In the genomic region with DNA sequence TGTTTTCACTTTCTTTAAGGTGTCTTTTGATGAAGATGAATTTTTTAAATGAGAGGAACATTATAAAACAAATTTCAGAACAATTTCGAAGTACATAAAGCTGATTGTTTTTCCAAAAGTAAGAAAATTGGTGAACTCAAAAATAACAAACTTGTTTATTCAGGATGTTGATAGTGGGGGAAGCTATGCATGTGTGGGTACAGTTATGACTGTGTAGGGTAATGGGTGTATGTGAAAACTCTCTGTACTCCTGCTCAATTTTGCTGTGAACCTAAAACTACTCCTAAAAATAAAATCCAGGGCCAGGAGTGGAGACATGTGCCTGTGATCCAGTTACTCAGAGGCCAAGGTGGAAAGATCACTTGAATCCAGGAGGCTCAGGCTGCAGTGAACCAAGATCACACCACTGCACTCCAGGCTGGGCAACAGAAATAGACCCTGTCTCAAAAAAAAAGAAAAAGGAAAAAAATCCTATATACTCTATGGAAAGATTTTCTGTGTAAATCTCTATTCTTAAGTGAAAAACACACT, we compare ENCODE assay signal across 25 cellular contexts. TPM values are rescaled to one million over a fixed set of nuclear protein-coding genes. Genes with fewer than 3 reads are reported as not detected.
DNase-seq lines count a peak whose midpoint lies in the region; ATAC-seq and TF ChIP-seq lines count a peak whose summit lies in the region.
"Had no signal": no experiment of that assay in that cellular context is flagged by ENCODE, and none has a peak within 500 bp of the region (broad histone marks: within the 10 kb centered on the region; RNA-seq: fewer than 3 reads in every experiment).

No MANE protein-coding gene starts in this region.

- in situ Hi-C loops in ACHN (cut with HindIII; ENCODE audit: low pct_ligation_motif_present, low pct_unique_long_range_greater_than_20kb, low sequenced_read_pairs), result no loop called here

- H3K27me3 ChIP-seq in naive thymus-derived CD4-positive, alpha-beta T cell (ENCODE audit: control insufficient read depth in 2 of 2, insufficient read depth in 2 of 2, low read length in 2 of 2), result no peaks in the 10 kb centered on the region
- no peaks in the 10 kb centered on the region for H3K27me3 ChIP-seq in aorta (ENCODE audit: control insufficient read depth in 1 of 2, insufficient read depth in 2 of 2, low read length in 1 of 2)
- H3K27me3 ChIP-seq: esophagus muscularis mucosa, foreskin keratinocyte, tibial artery had no signal

- H3K4me3 ChIP-seq in GM12865 (ENCODE audit: low read depth, low read length), result no peak overlapping the region
- H3K4me3 ChIP-seq in naive thymus-derived CD4-positive, alpha-beta T cell (ENCODE audit: low read length), result no peak overlapping the region
- H3K4me3 ChIP-seq in aorta (ENCODE audit: low read length in 2 of 2), result no peak overlapping the region
- H3K4me3 ChIP-seq: coronary artery, esophagus muscularis mucosa, PC-9, tibial artery had no signal

- ATAC-seq in activated CD8-positive, alpha-beta T cell treated with anti-CD3 and anti-CD28 coated beads for 36 hours, result no peak
- ATAC-seq in activated CD8-positive, alpha-beta T cell treated with anti-CD3 and anti-CD28 coated beads, Interleukin-2, amount 10 ng/mL, durations not matched to agents 7 days and 5 days, result no peak
- no peak for ATAC-seq in naive thymus-derived CD4-positive, alpha-beta T cell
- no peak for ATAC-seq in aorta (ENCODE audit: low FRiP score)
- ATAC-seq: activated T-cell treated with anti-CD3 and anti-CD28 coated beads, Interleukin-2, amount 50 U/mL, for 4 hours; foreskin keratinocyte had no signal

- no peak for DNase-seq in activated CD8-positive, alpha-beta T cell treated with anti-CD3 and anti-CD28 coated beads for 36 hours
- DNase-seq in activated CD8-positive, alpha-beta T cell treated with anti-CD3 and anti-CD28 coated beads, Interleukin-2, amount 10 ng/mL, durations not matched to agents 7 days and 5 days, result no peak
- DNase-seq in GM12865 (ENCODE audit: low read depth) (peak; percentile 29), NOMO-1 treated with DMSO at 0.1 percent for 48 hours (lab: John Stamatoyannopoulos, UW; ENCODE audit: unreplicated experiment) (no peak), aorta (no peak), ACHN (no peak)
- DNase-seq in T-helper 2 cell treated with Interferon-gamma antibody and Interleukin-4, amounts not matched to agents 5 μg/mL and 100 μg/mL, for 36 hours (ENCODE audit: low spot score), result no peak
- no peak for DNase-seq in naive thymus-derived CD4-positive, alpha-beta T cell
- DNase-seq: activated naive CD4-positive, alpha-beta T cell treated with anti-CD3 and anti-CD28 coated beads, Interleukin-2, amount 50 U/mL, for 16 hours; activated T-cell treated with anti-CD3 and anti-CD28 coated beads, Interleukin-2, amount 50 U/mL, for 4 hours; AML-193; anterior cingulate cortex; foreskin keratinocyte; HCEC 1CT; NCI-H1092; NCI-H187; NCI-H2171; NCI-H526; NK-92 treated with Interleukin-12 subunit alpha and Interleukin-12 subunit beta, amount 100 ng/mL, for 24 hours; PC-9; SHP77; tibial artery had no signal

- no peak overlapping the region for H3K4me3 Mint-ChIP-seq in activated CD8-positive, alpha-beta T cell treated with anti-CD3 and anti-CD28 coated beads for 36 hours
- no peak overlapping the region for H3K4me3 Mint-ChIP-seq in activated CD8-positive, alpha-beta T cell treated with anti-CD3 and anti-CD28 coated beads, Interleukin-2, amount 10 ng/mL, durations not matched to agents 7 days and 5 days
- H3K4me3 Mint-ChIP-seq in T-helper 2 cell treated with Interferon-gamma antibody and Interleukin-4, amounts not matched to agents 5 μg/mL and 100 μg/mL, for 36 hours, result peak overlapping the region; percentile 50
- H3K4me3 Mint-ChIP-seq in naive thymus-derived CD4-positive, alpha-beta T cell, result no peak overlapping the region
- H3K4me3 Mint-ChIP-seq: activated T-cell treated with anti-CD3 and anti-CD28 coated beads, Interleukin-2, amount 50 U/mL, for 4 hours; stimulated activated naive CD8-positive, alpha-beta T cell treated with anti-CD3 and anti-CD28 coated beads, Interleukin-15, Interleukin-2, amounts not matched to agents 100 ng/mL and 50 ng/mL, for 24 hours had no signal

- intact Hi-C loops in activated CD8-positive, alpha-beta T cell treated with anti-CD3 and anti-CD28 coated beads for 36 hours (cut with micrococcal nuclease), result no loop called here
- intact Hi-C loops in naive thymus-derived CD4-positive, alpha-beta T cell (cut with micrococcal nuclease), result no loop called here
- intact Hi-C loops in aorta (cut with DNase I), result no loop called here

- peaks cover 0 to 10% (median 5%) of the 10 kb centered on the region in 3 experiments for H3K36me3 ChIP-seq in naive thymus-derived CD4-positive, alpha-beta T cell (ENCODE audit: control insufficient read depth in 2 of 3, insufficient read depth in 3 of 3, low read length in 3 of 3)
- no peaks in the 10 kb centered on the region for H3K36me3 ChIP-seq in aorta (ENCODE audit: control insufficient read depth in 1 of 2, insufficient read depth in 2 of 2, low read length in 1 of 2)

- POLR2A ChIA-PET in activated CD8-positive, alpha-beta T cell treated with anti-CD3 and anti-CD28 coated beads for 36 hours (lab: Charles Lee), result interaction anchor here (0.6 to 0.7 kb wide), 2 partner anchors 14 to 20 kb away, joined by 3 to 4 read pairs; no protein-coding TSS in a partner anchor
- POLR2A ChIA-PET in activated CD8-positive, alpha-beta T cell treated with anti-CD3 and anti-CD28 coated beads, Interleukin-2, amount 10 ng/mL, durations not matched to agents 7 days and 5 days (lab: Charles Lee), result interaction anchor here (1.3 kb wide), 1 partner anchor 28 kb away, joined by 4 read pairs; no protein-coding TSS in a partner anchor
- POLR2A ChIA-PET in naive thymus-derived CD4-positive, alpha-beta T cell (lab: Charles Lee), result interaction anchor here (0.5 kb wide), 1 partner anchor 119 kb away, joined by 3 read pairs; no protein-coding TSS in a partner anchor

- H3K9me3 ChIP-seq in naive thymus-derived CD4-positive, alpha-beta T cell (ENCODE audit: control insufficient read depth in 2 of 3, low read length in 3 of 3), result no peaks in the 10 kb centered on the region
- no peaks in the 10 kb centered on the region for H3K9me3 ChIP-seq in aorta (ENCODE audit: control insufficient read depth, low read length)
- H3K9me3 ChIP-seq: esophagus muscularis mucosa, tibial artery had no signal

- no peaks in the 10 kb centered on the region for H3K4me1 ChIP-seq in naive thymus-derived CD4-positive, alpha-beta T cell (ENCODE audit: control insufficient read depth in 2 of 2, insufficient read depth in 2 of 2, low read length in 2 of 2)
- H3K4me1 ChIP-seq in aorta (ENCODE audit: control insufficient read depth in 1 of 2, insufficient read depth in 2 of 2, low read length in 2 of 2), result no peaks in the 10 kb centered on the region
- H3K4me1 ChIP-seq: foreskin keratinocyte had no signal

- WGBS in aorta, 2 donors, result 78 to 86% methylated on average over 1 of the region's 1 CpG

- no peaks in the 10 kb centered on the region for H3K9me3 Mint-ChIP-seq in activated CD8-positive, alpha-beta T cell treated with anti-CD3 and anti-CD28 coated beads for 36 hours
- no peaks in the 10 kb centered on the region for H3K9me3 Mint-ChIP-seq in activated CD8-positive, alpha-beta T cell treated with anti-CD3 and anti-CD28 coated beads, Interleukin-2, amount 10 ng/mL, durations not matched to agents 7 days and 5 days (ENCODE audit: insufficient read depth)
- H3K9me3 Mint-ChIP-seq in T-helper 2 cell treated with Interferon-gamma antibody and Interleukin-4, amounts not matched to agents 5 μg/mL and 100 μg/mL, for 36 hours, result no peaks in the 10 kb centered on the region
- peaks cover 0 to 2% (median 0%) of the 10 kb centered on the region in 11 donors for H3K9me3 Mint-ChIP-seq in naive thymus-derived CD4-positive, alpha-beta T cell
- H3K9me3 Mint-ChIP-seq: activated T-cell treated with anti-CD3 and anti-CD28 coated beads, Interleukin-2, amount 50 U/mL, for 4 hours; stimulated activated naive CD8-positive, alpha-beta T cell treated with anti-CD3 and anti-CD28 coated beads, Interleukin-15, Interleukin-2, amounts not matched to agents 100 ng/mL and 50 ng/mL, for 24 hours had no signal

- H3K27ac Mint-ChIP-seq in activated CD8-positive, alpha-beta T cell treated with anti-CD3 and anti-CD28 coated beads for 36 hours, result peak overlapping the region; percentile 55
- H3K27ac Mint-ChIP-seq in activated CD8-positive, alpha-beta T cell treated with anti-CD3 and anti-CD28 coated beads, Interleukin-2, amount 10 ng/mL, durations not matched to agents 7 days and 5 days, result no peak overlapping the region
- no peak overlapping the region for H3K27ac Mint-ChIP-seq in T-helper 2 cell treated with Interferon-gamma antibody and Interleukin-4, amounts not matched to agents 5 μg/mL and 100 μg/mL, for 36 hours
- peak overlapping the region in 6 of 9 donors; percentile 4 to 76 (median 58) for H3K27ac Mint-ChIP-seq in naive thymus-derived CD4-positive, alpha-beta T cell
- H3K27ac Mint-ChIP-seq: stimulated activated naive CD8-positive, alpha-beta T cell treated with anti-CD3 and anti-CD28 coated beads, Interleukin-15, Interleukin-2, amounts not matched to agents 100 ng/mL and 50 ng/mL, for 24 hours had no signal

- H3K27ac ChIP-seq in naive thymus-derived CD4-positive, alpha-beta T cell (ENCODE audit: low read depth, low read length), result no peak overlapping the region
- H3K27ac ChIP-seq in aorta (ENCODE audit: low read depth in 1 of 2, low read length in 2 of 2), result no peak overlapping the region
- H3K27ac ChIP-seq: coronary artery, esophagus muscularis mucosa, foreskin keratinocyte, PC-9, tibial artery had no signal

- H3K4me1 Mint-ChIP-seq in activated CD8-positive, alpha-beta T cell treated with anti-CD3 and anti-CD28 coated beads for 36 hours (ENCODE audit: low read depth), result peaks cover 13% of the 10 kb centered on the region
- peaks cover 6% of the 10 kb centered on the region for H3K4me1 Mint-ChIP-seq in activated CD8-positive, alpha-beta T cell treated with anti-CD3 and anti-CD28 coated beads, Interleukin-2, amount 10 ng/mL, durations not matched to agents 7 days and 5 days (ENCODE audit: low read depth)
- H3K4me1 Mint-ChIP-seq in T-helper 2 cell treated with Interferon-gamma antibody and Interleukin-4, amounts not matched to agents 5 μg/mL and 100 μg/mL, for 36 hours (ENCODE audit: low read depth), result peaks cover 12% of the 10 kb centered on the region
- H3K4me1 Mint-ChIP-seq in naive thymus-derived CD4-positive, alpha-beta T cell, result peaks cover 18 to 52% (median 38%) of the 10 kb centered on the region in 7 donors

- no peaks in the 10 kb centered on the region for H3K27me3 Mint-ChIP-seq in activated CD8-positive, alpha-beta T cell treated with anti-CD3 and anti-CD28 coated beads for 36 hours
- no peaks in the 10 kb centered on the region for H3K27me3 Mint-ChIP-seq in activated CD8-positive, alpha-beta T cell treated with anti-CD3 and anti-CD28 coated beads, Interleukin-2, amount 10 ng/mL, durations not matched to agents 7 days and 5 days (ENCODE audit: low read depth)
- H3K27me3 Mint-ChIP-seq in T-helper 2 cell treated with Interferon-gamma antibody and Interleukin-4, amounts not matched to agents 5 μg/mL and 100 μg/mL, for 36 hours (ENCODE audit: low read depth), result no peaks in the 10 kb centered on the region
- H3K27me3 Mint-ChIP-seq in naive thymus-derived CD4-positive, alpha-beta T cell, result no peaks in the 10 kb centered on the region
- H3K27me3 Mint-ChIP-seq: stimulated activated naive CD8-positive, alpha-beta T cell treated with anti-CD3 and anti-CD28 coated beads, Interleukin-15, Interleukin-2, amounts not matched to agents 100 ng/mL and 50 ng/mL, for 24 hours had no signal

- no peak for TF ChIP-seq CTCF in activated CD8-positive, alpha-beta T cell treated with anti-CD3 and anti-CD28 coated beads for 36 hours (IDR thresholded peaks at IDR 0.05)
- no peak for TF ChIP-seq CTCF in GM12865 (IDR thresholded peaks at IDR 0.05; ENCODE audit: insufficient read depth, low read depth, low read length, missing control alignments)

- CTCF ChIA-PET in activated CD8-positive, alpha-beta T cell treated with anti-CD3 and anti-CD28 coated beads for 36 hours (lab: Charles Lee), result interaction anchor here (0.8 to 1.4 kb wide), 4 partner anchors 8 to 126 kb away, joined by 3 read pairs; no protein-coding TSS in a partner anchor
- CTCF ChIA-PET in activated CD8-positive, alpha-beta T cell treated with anti-CD3 and anti-CD28 coated beads, Interleukin-2, amount 10 ng/mL, durations not matched to agents 7 days and 5 days (lab: Charles Lee), result interaction anchor here (0.8 to 1.4 kb wide), 2 partner anchors 21 to 118 kb away, joined by 3 to 5 read pairs; no protein-coding TSS in a partner anchor
- CTCF ChIA-PET in naive thymus-derived CD4-positive, alpha-beta T cell (lab: Charles Lee), result no interaction called here

- peaks cover 11% of the 10 kb centered on the region for H3K36me3 Mint-ChIP-seq in activated CD8-positive, alpha-beta T cell treated with anti-CD3 and anti-CD28 coated beads for 36 hours (ENCODE audit: low read depth)
- H3K36me3 Mint-ChIP-seq in activated CD8-positive, alpha-beta T cell treated with anti-CD3 and anti-CD28 coated beads, Interleukin-2, amount 10 ng/mL, durations not matched to agents 7 days and 5 days (ENCODE audit: low read depth), result peaks cover 3% of the 10 kb centered on the region
- H3K36me3 Mint-ChIP-seq in T-helper 2 cell treated with Interferon-gamma antibody and Interleukin-4, amounts not matched to agents 5 μg/mL and 100 μg/mL, for 36 hours (ENCODE audit: low read depth), result peaks cover 14% of the 10 kb centered on the region
- H3K36me3 Mint-ChIP-seq in naive thymus-derived CD4-positive, alpha-beta T cell, result peaks cover 14 to 53% (median 19%) of the 10 kb centered on the region in 5 donors

RNA-seq across cellular contexts. Expression of a gene that starts 37.2 kb away (rescaled TPM):
- total RNA-seq in activated CD8-positive, alpha-beta T cell treated with anti-CD3 and anti-CD28 coated beads for 36 hours, result 10 to 100 TPM; 12.4 to 13.4 TPM
- 1 to 10 TPM; 3.6 to 4.1 TPM for total RNA-seq in activated CD8-positive, alpha-beta T cell treated with anti-CD3 and anti-CD28 coated beads, Interleukin-2, amount 10 ng/mL, durations not matched to agents 7 days and 5 days
- total RNA-seq in naive thymus-derived CD4-positive, alpha-beta T cell, result 10 to 100 TPM; 22.2 to 46.9 (median 38.3) TPM
- polyA plus RNA-seq in naive thymus-derived CD4-positive, alpha-beta T cell, result 10 to 100 TPM; 19.6 to 26.6 TPM
- 10 to 100 TPM; 27.2 to 29.8 TPM for total RNA-seq in aorta
- 10 to 100 TPM in 1 of 2 donors, 1 to 10 TPM in 1; 8.0 to 11.3 TPM for polyA plus RNA-seq in aorta

Comparison
In these comparisons a context has a peak if more than half of its experiments do, and no peak if none do; other contexts are left out.
1. H3K27ac Mint-ChIP-seq: peak in activated CD8-positive, alpha-beta T cell treated with anti-CD3 and anti-CD28 coated beads for 36 hours (single experiment) and naive thymus-derived CD4-positive, alpha-beta T cell (6 of 9); none in activated CD8-positive, alpha-beta T cell treated with anti-CD3 and anti-CD28 coated beads, Interleukin-2, amount 10 ng/mL, durations not matched to agents 7 days and 5 days (single experiment) and T-helper 2 cell treated with Interferon-gamma antibody and Interleukin-4, amounts not matched to agents 5 μg/mL and 100 μg/mL, for 36 hours (single experiment).